Comparison of ENCODE assay signal across 8 cellular contexts in genomic region chr17:39928868-39929651, GRCh38. TPM values are rescaled to one million over a fixed set of nuclear protein-coding genes. Genes with fewer than 3 reads are reported as not detected.
DNase-seq lines count a peak whose midpoint lies in the region; ATAC-seq, FAIRE-seq and TF ChIP-seq lines count a peak whose summit lies in the region.

No MANE protein-coding gene starts in this region.

- no peaks in the 10 kb centered on the region for H3K9me3 Mint-ChIP-seq in activated T-helper 17 cell treated with anti-CD3 and anti-CD28 coated beads, Interleukin-2, amount 50 U/mL, for 72 hours

- peaks cover 17% of the 10 kb centered on the region for H3K4me1 Mint-ChIP-seq in activated T-helper 17 cell treated with anti-CD3 and anti-CD28 coated beads, Interleukin-2, amount 50 U/mL, for 72 hours

- H3K9me3 ChIP-seq in keratinocyte (ENCODE audit: control insufficient read depth, low read depth, low read length) (no peaks in the 10 kb centered on the region), mucosa of descending colon (no peaks in the 10 kb centered on the region)

- peaks cover 23% of the 10 kb centered on the region for H3K79me2 ChIP-seq in keratinocyte (ENCODE audit: control insufficient read depth, insufficient read depth, low read length)

- intact Hi-C loops in mucosa of descending colon (cut with DNase I, micrococcal nuclease), result no loop called here

- no peak overlapping the region for H2AFZ ChIP-seq in keratinocyte (ENCODE audit: control insufficient read depth, low read length)

- peak overlapping the region; percentile 58 for H3K27ac ChIP-seq in keratinocyte (ENCODE audit: control insufficient read depth, insufficient read depth, low read length)

- FAIRE-seq in keratinocyte (lab: Jason Lieb, UNC) (peak; percentile 88), urothelium cell line (lab: Jason Lieb, UNC) (no peak)

- DNase-seq in AG09309 (ENCODE audit: low read depth) (peak; percentile 89), keratinocyte (ENCODE audit: low read depth, low spot score) (no peak), urothelium cell line (ENCODE audit: low spot score) (peak; percentile 69), NCI-H510A treated with DMSO at 0.1 percent for 48 hours (lab: John Stamatoyannopoulos, UW) (no peak), mucosa of descending colon (no peak)
- DNase-seq in activated CD4-positive, alpha-beta T cell treated with anti-CD3 and anti-CD28 coated beads for 48 hours, result no peak

- no peaks in the 10 kb centered on the region for H3K27me3 ChIP-seq in keratinocyte (ENCODE audit: control insufficient read depth, extremely low read depth, insufficient read depth, low read length)

- peaks cover 6% of the 10 kb centered on the region for H3K9me1 ChIP-seq in keratinocyte (ENCODE audit: control insufficient read depth, extremely low read depth, insufficient read depth, low read length)

- peak overlapping the region; percentile 63 for H3K4me2 ChIP-seq in keratinocyte (ENCODE audit: control insufficient read depth, extremely low read depth, insufficient read depth, low read depth, low read length)

- H3K27me3 Mint-ChIP-seq in activated T-helper 17 cell treated with anti-CD3 and anti-CD28 coated beads, Interleukin-2, amount 50 U/mL, for 72 hours, result no peaks in the 10 kb centered on the region

- H3K36me3 Mint-ChIP-seq in activated T-helper 17 cell treated with anti-CD3 and anti-CD28 coated beads, Interleukin-2, amount 50 U/mL, for 72 hours (ENCODE audit: low read depth), result peaks cover 13% of the 10 kb centered on the region

- H3K9ac ChIP-seq in keratinocyte (ENCODE audit: control insufficient read depth, extremely low read depth, insufficient read depth, low read length), result peak overlapping the region; percentile 16

- dilution Hi-C loops in keratinocyte (cut with MboI; ENCODE audit: extremely low pct_ligation_motif_present, low sequenced_read_pairs), result no loop called here

- H3K4me3 ChIP-seq in AG09309 (ENCODE audit: control insufficient read depth, low read depth, low read length) (no peak overlapping the region), keratinocyte (ENCODE audit: control insufficient read depth in 2 of 3, extremely low read depth in 1 of 3, insufficient read depth in 2 of 3, low read depth in 1 of 3, low read length in 3 of 3) (no peak overlapping the region), mucosa of descending colon (no peak overlapping the region)

- H3K27ac Mint-ChIP-seq in activated T-helper 17 cell treated with anti-CD3 and anti-CD28 coated beads, Interleukin-2, amount 50 U/mL, for 72 hours, result no peak overlapping the region

- no peak for TF ChIP-seq CTCF in AG09309 (IDR thresholded peaks at IDR 0.05; ENCODE audit: control insufficient read depth, insufficient read depth, low read depth, low read length, missing control alignments)
- TF ChIP-seq CTCF in keratinocyte (optimal IDR thresholded peaks at IDR 0.05 in 1 of 3, IDR thresholded peaks at IDR 0.05 in 1 of 3, conservative IDR thresholded peaks at IDR 0.05 in 1 of 3; ENCODE audit: extremely low read depth in 1 of 3, insufficient read depth in 2 of 3, low read length in 3 of 3), result no peak
- no peak for TF ChIP-seq CTCF in mucosa of descending colon (IDR thresholded peaks at IDR 0.05)

- H4K20me1 ChIP-seq in keratinocyte (ENCODE audit: control insufficient read depth, extremely low read depth, insufficient read depth, low read length), result peaks cover 4% of the 10 kb centered on the region

- ATAC-seq in HG03565 (IDR thresholded peaks at IDR 0.05; ENCODE audit: unreplicated experiment) (peak; percentile 41), mucosa of descending colon (no peak)
- peak; percentile 33 for ATAC-seq in activated T-helper 17 cell treated with anti-CD3 and anti-CD28 coated beads, Interleukin-2, amount 50 U/mL, for 72 hours (replicated peaks)

- peak overlapping the region; percentile 89 for H3K4me3 Mint-ChIP-seq in activated T-helper 17 cell treated with anti-CD3 and anti-CD28 coated beads, Interleukin-2, amount 50 U/mL, for 72 hours

- H3K4me1 ChIP-seq in keratinocyte (ENCODE audit: control insufficient read depth, extremely low read depth, insufficient read depth, low read length) (peaks cover 40% of the 10 kb centered on the region), mucosa of descending colon (ENCODE audit: low read depth) (peaks cover 23% of the 10 kb centered on the region)

- H3K36me3 ChIP-seq in keratinocyte (ENCODE audit: control insufficient read depth in 2 of 2, extremely low read depth in 1 of 2, insufficient read depth in 2 of 2, low read length in 2 of 2), result peaks cover 0 to under 1% of the 10 kb centered on the region in 2 experiments
- H3K36me3 ChIP-seq in mucosa of descending colon (ENCODE audit: low read depth), result no peaks in the 10 kb centered on the region

RNA-seq across cellular contexts. Expression of gene LRRC3C, which starts 1.5 kb away (rescaled TPM):
- total RNA-seq in activated T-helper 17 cell treated with anti-CD3 and anti-CD28 coated beads, Interleukin-2, amount 50 U/mL, for 72 hours, result not detected
- not detected in 3 replicates for polyA plus RNA-seq in keratinocyte
- not detected for polyA plus RNA-seq in keratinocyte (2011; ENCODE audit: low read depth)
- not detected in 2 replicates for polyA plus RNA-seq in keratinocyte (2011; cell fraction: cytosol; rRNA removed)
- not detected in 2 replicates for polyA plus RNA-seq in keratinocyte (2011; cell fraction: nucleus; rRNA removed)
- not detected in 2 replicates for polyA plus RNA-seq in keratinocyte (2012; ENCODE audit: low replicate concordance)
- polyA minus RNA-seq in keratinocyte, result not detected in 3 replicates
- not detected for polyA minus RNA-seq in keratinocyte (2011; cell fraction: cytosol; rRNA and poly(A)+ RNA removed)
- not detected in 2 replicates for polyA minus RNA-seq in keratinocyte (2011; cell fraction: nucleus; rRNA and poly(A)+ RNA removed)
- not detected for total RNA-seq in mucosa of descending colon

RNA-seq across cellular contexts. Expression of gene ORMDL3, which starts 1.7 kb away (rescaled TPM):
- total RNA-seq in activated T-helper 17 cell treated with anti-CD3 and anti-CD28 coated beads, Interleukin-2, amount 50 U/mL, for 72 hours, result 10 to 100 TPM; 66.8 to 70.3 TPM
- polyA plus RNA-seq in keratinocyte, result 22.0 to 91.4 TPM (median 36.3 TPM) in 3 replicates
- polyA plus RNA-seq in keratinocyte (2011; ENCODE audit: low read depth), result 12.5 TPM
- 46.4 and 47.5 TPM in 2 replicates for polyA plus RNA-seq in keratinocyte (2011; cell fraction: cytosol; rRNA removed)
- 88.7 and 121 TPM in 2 replicates for polyA plus RNA-seq in keratinocyte (2011; cell fraction: nucleus; rRNA removed)
- polyA plus RNA-seq in keratinocyte (2012; ENCODE audit: low replicate concordance), result 28.0 and 49.1 TPM in 2 replicates
- polyA minus RNA-seq in keratinocyte, result 71.6 to 156 TPM (median 154 TPM) in 3 replicates
- 37.6 TPM for polyA minus RNA-seq in keratinocyte (2011; cell fraction: cytosol; rRNA and poly(A)+ RNA removed)
- polyA minus RNA-seq in keratinocyte (2011; cell fraction: nucleus; rRNA and poly(A)+ RNA removed), result 27.5 and 51.5 TPM in 2 replicates
- total RNA-seq in mucosa of descending colon, result 10 to 100 TPM; 56.8 to 62.0 (median 58.3) TPM

RNA-seq across cellular contexts. Expression of gene GSDMB, which starts 10.6 kb away (rescaled TPM):
- total RNA-seq in activated T-helper 17 cell treated with anti-CD3 and anti-CD28 coated beads, Interleukin-2, amount 50 U/mL, for 72 hours, result 10 to 100 TPM; 28.9 to 37.6 TPM
- 2.3 to 10.5 TPM (median 7.1 TPM) in 3 replicates for polyA plus RNA-seq in keratinocyte
- polyA plus RNA-seq in keratinocyte (2011; ENCODE audit: low read depth), result 39.5 TPM
- 0.64 and 1.1 TPM in 2 replicates for polyA plus RNA-seq in keratinocyte (2011; cell fraction: cytosol; rRNA removed)
- polyA plus RNA-seq in keratinocyte (2011; cell fraction: nucleus; rRNA removed), result 48.0 and 59.3 TPM in 2 replicates
- 2.0 and 17.2 TPM in 2 replicates for polyA plus RNA-seq in keratinocyte (2012; ENCODE audit: low replicate concordance)
- polyA minus RNA-seq in keratinocyte, result 0.30 to 8.0 TPM (median 6.1 TPM) in 3 replicates
- polyA minus RNA-seq in keratinocyte (2011; cell fraction: cytosol; rRNA and poly(A)+ RNA removed), result not detected
- 7.0 and 14.3 TPM in 2 replicates for polyA minus RNA-seq in keratinocyte (2011; cell fraction: nucleus; rRNA and poly(A)+ RNA removed)
- total RNA-seq in mucosa of descending colon, result 100 to 1,000 TPM in 2 of 3 donors, 10 to 100 TPM in 1; 76.1 to 162 (median 139) TPM

RNA-seq across cellular contexts. Expression of gene GSDMA, which starts 33.7 kb away (rescaled TPM):
- total RNA-seq in activated T-helper 17 cell treated with anti-CD3 and anti-CD28 coated beads, Interleukin-2, amount 50 U/mL, for 72 hours, result 1 to 10 TPM in 1 of 2 donors, under 1 TPM in 1; 0.63 to 1.1 TPM
- 5.0 to 9.8 TPM (median 8.5 TPM) in 3 replicates for polyA plus RNA-seq in keratinocyte
- polyA plus RNA-seq in keratinocyte (2011; ENCODE audit: low read depth), result 82.1 TPM
- polyA plus RNA-seq in keratinocyte (2011; cell fraction: cytosol; rRNA removed), result 4.2 and 4.8 TPM in 2 replicates
- 6.4 and 7.4 TPM in 2 replicates for polyA plus RNA-seq in keratinocyte (2011; cell fraction: nucleus; rRNA removed)
- 6.5 and 78.8 TPM in 2 replicates for polyA plus RNA-seq in keratinocyte (2012; ENCODE audit: low replicate concordance)
- 10.6 to 15.5 TPM (median 12.3 TPM) in 3 replicates for polyA minus RNA-seq in keratinocyte
- 2.9 TPM for polyA minus RNA-seq in keratinocyte (2011; cell fraction: cytosol; rRNA and poly(A)+ RNA removed)
- polyA minus RNA-seq in keratinocyte (2011; cell fraction: nucleus; rRNA and poly(A)+ RNA removed), result 4.3 and 6.3 TPM in 2 replicates
- total RNA-seq in mucosa of descending colon, result under 1 TPM; 0.22 to 0.54 (median 0.26) TPM

RNA-seq across cellular contexts. Expression of gene PSMD3, which starts 51.5 kb away (rescaled TPM):
- total RNA-seq in activated T-helper 17 cell treated with anti-CD3 and anti-CD28 coated beads, Interleukin-2, amount 50 U/mL, for 72 hours, result 100 to 1,000 TPM in 1 of 2 donors, 10 to 100 TPM in 1; 97.6 to 159 TPM
- polyA plus RNA-seq in keratinocyte, result 97.1 to 169 TPM (median 108 TPM) in 3 replicates
- 105 TPM for polyA plus RNA-seq in keratinocyte (2011; ENCODE audit: low read depth)
- 108 and 128 TPM in 2 replicates for polyA plus RNA-seq in keratinocyte (2011; cell fraction: cytosol; rRNA removed)
- 162 and 174 TPM in 2 replicates for polyA plus RNA-seq in keratinocyte (2011; cell fraction: nucleus; rRNA removed)
- polyA plus RNA-seq in keratinocyte (2012; ENCODE audit: low replicate concordance), result 129 and 159 TPM in 2 replicates
- 114 to 244 TPM (median 137 TPM) in 3 replicates for polyA minus RNA-seq in keratinocyte
- 90.9 TPM for polyA minus RNA-seq in keratinocyte (2011; cell fraction: cytosol; rRNA and poly(A)+ RNA removed)
- 61.0 and 68.6 TPM in 2 replicates for polyA minus RNA-seq in keratinocyte (2011; cell fraction: nucleus; rRNA and poly(A)+ RNA removed)
- 100 to 1,000 TPM in 1 of 3 donors, 10 to 100 TPM in 2; 96.0 to 126 (median 96.8) TPM for total RNA-seq in mucosa of descending colon

Comparison
In these comparisons a context has a peak if more than half of its experiments do, and no peak if none do; other contexts are left out.
1. DNase-seq: peak in AG09309 (single experiment) and urothelium cell line (single experiment); none in keratinocyte (single experiment), NCI-H510A treated with DMSO at 0.1 percent for 48 hours (single experiment), mucosa of descending colon (0 of 3) and activated CD4-positive, alpha-beta T cell treated with anti-CD3 and anti-CD28 coated beads for 48 hours (single experiment).